8 cellular contexts compared by ENCODE assay signal in the genomic region with DNA sequence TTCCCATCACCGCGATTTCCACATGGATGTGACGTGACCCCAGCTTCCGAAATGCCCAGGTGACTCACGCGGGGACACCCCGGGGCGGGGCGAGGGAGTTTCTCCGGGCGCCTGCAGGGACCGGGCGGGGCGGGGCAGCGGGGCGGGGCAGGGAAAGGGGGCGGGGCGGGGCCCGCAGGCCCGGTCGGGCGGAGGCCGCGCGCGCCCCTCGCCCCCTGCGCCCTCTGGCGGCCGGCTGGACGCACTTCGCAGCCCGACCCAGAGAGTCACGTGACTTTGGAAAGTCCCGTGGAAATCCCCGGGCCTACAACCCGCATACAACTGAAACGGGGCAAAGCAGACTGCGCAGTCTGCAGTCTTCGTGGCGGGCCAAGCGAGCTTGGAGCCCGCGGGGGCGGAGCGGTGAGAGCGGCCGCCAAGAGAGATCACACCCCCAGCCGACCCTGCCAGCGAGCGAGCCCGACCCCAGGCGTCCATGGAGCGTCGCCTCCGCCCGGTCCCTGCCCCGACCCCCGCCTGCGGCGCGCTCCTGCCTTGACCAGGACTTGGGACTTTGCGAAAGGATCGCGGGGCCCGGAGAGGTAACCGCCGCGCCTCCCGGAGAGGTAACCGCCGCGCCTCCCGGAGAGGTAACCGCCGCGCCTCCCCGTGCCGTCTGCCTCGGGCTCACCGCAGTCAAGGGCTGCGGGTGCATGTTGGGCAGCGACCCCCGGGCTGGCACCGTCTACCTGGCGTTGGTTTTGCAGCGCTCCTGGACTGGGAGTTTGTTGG. TPM values are rescaled to one million over a fixed set of nuclear protein-coding genes. Genes with fewer than 3 reads are reported as not detected.
DNase-seq lines count a peak whose midpoint lies in the region; ATAC-seq and TF ChIP-seq lines count a peak whose summit lies in the region.

A gene (plus strand): TSS at position 346 of the 771 bp plus-strand sequence. CDS start 3,969 bp downstream, outside the sequence.

- peaks cover 55% of the 10 kb centered on the region for H3K4me1 Mint-ChIP-seq in activated naive CD4-positive, alpha-beta T cell treated with anti-CD3 and anti-CD28 coated beads, Interleukin-2, amount 10 ng/mL, durations not matched to agents 7 days and 5 days

- H3K27ac ChIP-seq in HCT116 (ENCODE audit: low read depth, low read length), result peak within 1 kb of the TSS; percentile 57; the same call in 1 of the 2 replicates
- peak within 1 kb of the TSS; percentile 93 for H3K27ac ChIP-seq in MM.1S (ENCODE audit: low read length)
- no peak within 1 kb of the TSS for H3K27ac ChIP-seq in SK-N-MC
- H3K27ac ChIP-seq in osteoblast (ENCODE audit: low read depth, low read length), result peak within 1 kb of the TSS; percentile 89
- H3K27ac ChIP-seq in testis, result peak within 1 kb of the TSS; percentile 88 to 90

- H3F3A ChIP-seq in MM.1S (ENCODE audit: insufficient read depth, low read length), result peaks cover 47% of the 10 kb centered on the region

- peak; percentile 89 for ATAC-seq in HCT116

- intact Hi-C loops in HCT116 (cut with micrococcal nuclease) (loop anchor here (1.0 to 5.0 kb wide), 3 partner anchors 66 to 240 kb away; a partner anchor contains a TSS), testis (cut with DNase I; ENCODE audit: low total_unique reads) (loop anchor here (5.0 to 10.0 kb wide), 2 partner anchors 62 to 160 kb away; no protein-coding TSS in a partner anchor)

- peak within 1 kb of the TSS; percentile 96 for H3K27ac Mint-ChIP-seq in activated naive CD4-positive, alpha-beta T cell treated with anti-CD3 and anti-CD28 coated beads, Interleukin-2, amount 10 ng/mL, durations not matched to agents 7 days and 5 days

- RAD21 ChIA-PET in HCT116 (lab: Charles Lee; ENCODE audit: low non-redundant PET in 1 of 2, low total read pairs in 2 of 2, uncharacterized antibody in 2 of 2, unreplicated experiment in 2 of 2), result interaction anchor here (0.6 kb wide), 2 partner anchors 39 to 67 kb away, joined by 3 read pairs; no protein-coding TSS in a partner anchor

- H2AFZ ChIP-seq in HCT116 (ENCODE audit: low read depth, low read length, poor library complexity, severe bottlenecking) (peak within 1 kb of the TSS; percentile 31), MM.1S (ENCODE audit: low read length) (peak within 1 kb of the TSS; percentile 49), osteoblast (ENCODE audit: low read length) (peak within 1 kb of the TSS; percentile 84)

- H3K9me3 ChIP-seq in HCT116 (ENCODE audit: control insufficient read depth in 1 of 2, insufficient read depth in 1 of 2, low read depth in 1 of 2, low read length in 2 of 2), result no peaks in the 10 kb centered on the region
- H3K9me3 ChIP-seq in MM.1S (replicated peaks; ENCODE audit: insufficient read depth, low read length), result no peaks in the 10 kb centered on the region
- H3K9me3 ChIP-seq in SK-N-MC (ENCODE audit: low read depth, low read length), result no peaks in the 10 kb centered on the region
- no peaks in the 10 kb centered on the region for H3K9me3 ChIP-seq in osteoblast (ENCODE audit: low read depth, low read length)
- H3K9me3 ChIP-seq in testis, result no peaks in the 10 kb centered on the region

- 0% methylated on average over 6 to 68 of the region's 87 CpGs for WGBS in testis, 2 donors

- peak within 1 kb of the TSS; percentile 70 for H3K9ac ChIP-seq in HCT116 (ENCODE audit: low read length)
- peak within 1 kb of the TSS; percentile 95 for H3K9ac ChIP-seq in MM.1S (ENCODE audit: low read length)
- peak within 1 kb of the TSS; percentile 74 for H3K9ac ChIP-seq in SK-N-MC (ENCODE audit: insufficient read length)

- peak within 1 kb of the TSS; percentile 93 for H3K4me3 Mint-ChIP-seq in activated naive CD4-positive, alpha-beta T cell treated with anti-CD3 and anti-CD28 coated beads, Interleukin-2, amount 10 ng/mL, durations not matched to agents 7 days and 5 days

- TF ChIP-seq CTCF in HCT116 (IDR thresholded peaks at IDR 0.05 in 2 of 3, conservative IDR thresholded peaks at IDR 0.05 in 1 of 3; ENCODE audit: borderline replicate concordance in 1 of 3, insufficient read depth in 1 of 3, low read depth in 2 of 3, low read length in 2 of 3), result peak; percentile 52 to 69 (median 58); a peak in 5 of 6 replicates
- peak; percentile 47 for TF ChIP-seq CTCF in MM.1S (IDR thresholded peaks at IDR 0.05; ENCODE audit: low read length)
- TF ChIP-seq CTCF in osteoblast (IDR thresholded peaks at IDR 0.05; ENCODE audit: extremely low read depth, low read depth, low read length), result peak; percentile 48
- peak; percentile 82 to 97 (median 85) for TF ChIP-seq CTCF in testis (IDR thresholded peaks at IDR 0.05)

- H3K9me3 Mint-ChIP-seq in activated naive CD4-positive, alpha-beta T cell treated with anti-CD3 and anti-CD28 coated beads, Interleukin-2, amount 10 ng/mL, durations not matched to agents 7 days and 5 days, result no peaks in the 10 kb centered on the region

- no peaks in the 10 kb centered on the region for H3K36me3 ChIP-seq in HCT116 (ENCODE audit: control insufficient read depth in 1 of 2, insufficient read depth in 2 of 2, low read length in 2 of 2)
- peaks cover 15% of the 10 kb centered on the region for H3K36me3 ChIP-seq in MM.1S (replicated peaks; ENCODE audit: insufficient read depth, low read length)
- H3K36me3 ChIP-seq in SK-N-MC (ENCODE audit: insufficient read depth, low read length), result no peaks in the 10 kb centered on the region
- peaks cover 11% of the 10 kb centered on the region for H3K36me3 ChIP-seq in osteoblast (ENCODE audit: insufficient read depth, low read length)
- H3K36me3 ChIP-seq in testis (ENCODE audit: low read depth, missing control alignments), result no peaks in the 10 kb centered on the region

- H3K4me1 ChIP-seq in HCT116 (ENCODE audit: control insufficient read depth in 1 of 2, insufficient read depth in 2 of 2, low read length in 2 of 2) (peaks cover 10 to 26% of the 10 kb centered on the region in 2 experiments; a peak in 3 of 4 replicates), MM.1S (ENCODE audit: low read length) (peaks cover 11% of the 10 kb centered on the region), osteoblast (ENCODE audit: insufficient read depth, low read length) (peaks cover 42% of the 10 kb centered on the region), testis (peaks cover 24% of the 10 kb centered on the region)

- H3K27me3 ChIP-seq in HCT116 (ENCODE audit: insufficient read depth, low read length) (no peaks in the 10 kb centered on the region), MM.1S (replicated peaks; ENCODE audit: insufficient read depth, low read length) (no peaks in the 10 kb centered on the region), osteoblast (ENCODE audit: insufficient read depth, low read length) (no peaks in the 10 kb centered on the region), testis (no peaks in the 10 kb centered on the region)

- no TSS peak for BruUV-seq in HCT116 (replicated peaks; lab: Mats Ljungman, UMichigan)

- TF ChIP-seq RAD21 in HCT116 (IDR thresholded peaks at IDR 0.05; ENCODE audit: low read depth), result peak; percentile 71

- H3K4me3 ChIP-seq in GM08714 (ENCODE audit: low read length), result peak within 1 kb of the TSS; percentile 86
- H3K4me3 ChIP-seq in HCT116 (replicated peaks in 1 of 2; ENCODE audit: low read depth in 1 of 2, low read length in 2 of 2), result peak within 1 kb of the TSS; percentile 63 to 69
- H3K4me3 ChIP-seq in MM.1S (ENCODE audit: low read length), result peak within 1 kb of the TSS; percentile 88
- H3K4me3 ChIP-seq in SK-N-MC, result peak within 1 kb of the TSS; percentile 91
- peak within 1 kb of the TSS; percentile 81 for H3K4me3 ChIP-seq in osteoblast (ENCODE audit: insufficient read depth, low read length)
- H3K4me3 ChIP-seq in testis, result peak within 1 kb of the TSS; percentile 91 to 96

- H3K27me3 Mint-ChIP-seq in activated naive CD4-positive, alpha-beta T cell treated with anti-CD3 and anti-CD28 coated beads, Interleukin-2, amount 10 ng/mL, durations not matched to agents 7 days and 5 days, result no peaks in the 10 kb centered on the region

- CTCF ChIA-PET in HCT116 (lab: Charles Lee), result interaction anchor here (0.6 to 2.2 kb wide), 13 partner anchors 10 to 162 kb away, joined by 3 to 8 read pairs (median 4); no protein-coding TSS in a partner anchor
- CTCF ChIA-PET in activated naive CD4-positive, alpha-beta T cell treated with anti-CD3 and anti-CD28 coated beads, Interleukin-2, amount 10 ng/mL, durations not matched to agents 7 days and 5 days (lab: Charles Lee), result interaction anchor here (0.9 to 19.6 kb wide), 26 partner anchors 13 to 168 kb away, joined by 3 to 467 read pairs (median 6); no protein-coding TSS in a partner anchor

- H3K79me2 ChIP-seq in HCT116 (ENCODE audit: insufficient read depth, low read length) (no peaks in the 10 kb centered on the region), MM.1S (ENCODE audit: low read length) (peaks cover 93% of the 10 kb centered on the region), osteoblast (ENCODE audit: insufficient read depth, low read length) (peaks cover 50% of the 10 kb centered on the region)

- peaks cover 31% of the 10 kb centered on the region for H3K36me3 Mint-ChIP-seq in activated naive CD4-positive, alpha-beta T cell treated with anti-CD3 and anti-CD28 coated beads, Interleukin-2, amount 10 ng/mL, durations not matched to agents 7 days and 5 days

- POLR2A ChIA-PET in HCT116 (lab: Charles Lee), result no interaction called here

- H3K9me2 ChIP-seq in HCT116 (ENCODE audit: insufficient read depth) (no peaks in the 10 kb centered on the region), MM.1S (replicated peaks; ENCODE audit: insufficient read depth, low read length) (no peaks in the 10 kb centered on the region)

- DNase-seq in HCT116 (ENCODE audit: low read depth, low spot score) (peak; percentile 74), MM.1S (peak; percentile 98), SK-N-MC (ENCODE audit: low read depth, low spot score) (peak; percentile 30), glomerular endothelial cell (ENCODE audit: extremely low read depth, low read depth, low spot score) (no peak), osteoblast (ENCODE audit: insufficient read length, low spot score, missing footprints) (peak; percentile 99), testis (peak; percentile 94)
- DNase-seq in activated naive CD4-positive, alpha-beta T cell treated with anti-CD3 and anti-CD28 coated beads, Interleukin-2, amount 10 ng/mL, durations not matched to agents 7 days and 5 days, result peak; percentile 95

- TF ChIP-seq POLR2A in HCT116 (IDR thresholded peaks at IDR 0.05; ENCODE audit: borderline replicate concordance, extremely low read depth, insufficient read depth, insufficient read length) (no peak), testis (IDR thresholded peaks at IDR 0.05) (peak; percentile 16)

- peak within 1 kb of the TSS; percentile 94 for H3K4me2 ChIP-seq in HCT116 (ENCODE audit: low read length)
- H3K4me2 ChIP-seq in MM.1S (ENCODE audit: low read depth, low read length), result peak within 1 kb of the TSS; percentile 98
- peak within 1 kb of the TSS; percentile 95 for H3K4me2 ChIP-seq in osteoblast (ENCODE audit: insufficient read depth, low read length)

- H4K20me1 ChIP-seq in HCT116 (ENCODE audit: insufficient read depth) (no peaks in the 10 kb centered on the region), MM.1S (ENCODE audit: insufficient read depth, low read length) (peaks cover 9% of the 10 kb centered on the region; the same call in 1 of the 2 replicates), osteoblast (ENCODE audit: insufficient read depth, low read length) (peaks cover 3% of the 10 kb centered on the region)

RNA-seq across cellular contexts. Expression of the gene that starts here (rescaled TPM):
- total RNA-seq in HCT116 (2021; ENCODE audit: unreplicated experiment), result 4.4 TPM
- 1.5 and 1.7 TPM in 2 replicates for polyA plus RNA-seq in HCT116 (2012)
- total RNA-seq in glomerular endothelial cell, result 15.8 and 31.2 TPM in 2 replicates
- total RNA-seq in osteoblast, result 8.5 and 10.5 TPM in 2 replicates
- 10 to 100 TPM; 12.6 to 15.2 TPM for total RNA-seq in testis
- 25.1 TPM for polyA plus RNA-seq in testis (ENCODE audit: insufficient read depth, low read depth, low replicate concordance)

Comparison
In these comparisons a context has a peak if more than half of its experiments do, and no peak if none do; other contexts are left out.
1. H2AFZ ChIP-seq: peak in every context shown above with its lines; median percentile 84 in osteoblast; 49 in MM.1S; 31 in HCT116.